8 cellular contexts compared by ENCODE assay signal in genomic region chr1:7616076-7616833, GRCh38.
DNase-seq lines count a peak whose midpoint lies in the region; ATAC-seq, FAIRE-seq and TF ChIP-seq lines count a peak whose summit lies in the region.

No MANE protein-coding gene starts in this region.

- DNase-seq in GM19239 (ENCODE audit: insufficient read length, low spot score) (peak; percentile 34), RPMI7951 (ENCODE audit: low read depth) (peak; percentile 42), endothelial cell (ENCODE audit: low spot score) (peak; percentile 74), SKM-1 treated with dmso at 0.1 percent for 144 hours (lab: John Stamatoyannopoulos, UW; ENCODE audit: unreplicated experiment) (no peak), T-helper 17 cell (no peak), DMS153 (lab: John Stamatoyannopoulos, UW) (no peak)

- TF ChIP-seq RAD21 in neural cell (conservative IDR thresholded peaks at IDR 0.05) = no peak

- no peak for TF ChIP-seq EP300 in neural cell (conservative IDR thresholded peaks at IDR 0.05; ENCODE audit: poor library complexity, severe bottlenecking)

- no peak for FAIRE-seq in GM19239 (lab: Jason Lieb, UNC)

- no peaks in the 10 kb centered on the region for H4K20me1 ChIP-seq in neural cell (ENCODE audit: insufficient read depth)

- no peak overlapping the region for H3K27ac ChIP-seq in neural cell (ENCODE audit: low read length)

- no peaks in the 10 kb centered on the region for H3K36me3 ChIP-seq in neural cell (ENCODE audit: insufficient read depth, low read length)

- H3K27ac Mint-ChIP-seq in endothelial cell (ENCODE audit: unreplicated experiment) (no peak overlapping the region), T-helper 17 cell (no peak overlapping the region)

- no peaks in the 10 kb centered on the region for H3K36me3 Mint-ChIP-seq in endothelial cell (ENCODE audit: low read depth, unreplicated experiment)
- peaks cover 2% of the 10 kb centered on the region for H3K36me3 Mint-ChIP-seq in T-helper 17 cell (ENCODE audit: low read depth)

- ATAC-seq in T-helper 17 cell (no peak), GM18517 (IDR thresholded peaks at IDR 0.05; ENCODE audit: unreplicated experiment) (no peak)

- no peaks in the 10 kb centered on the region for H3F3A ChIP-seq in neural cell (ENCODE audit: insufficient read depth, low read length, poor library complexity, severe bottlenecking)

- no peaks in the 10 kb centered on the region for H3K9me3 ChIP-seq in neural cell (ENCODE audit: low read length)
- no peaks in the 10 kb centered on the region for H3K9me3 ChIP-seq in T-helper 17 cell (ENCODE audit: control insufficient read depth, low read length, poor library complexity, severe bottlenecking)

- no peak overlapping the region for H3K4me3 ChIP-seq in neural cell (ENCODE audit: low read length)

- no peak overlapping the region for H2AFZ ChIP-seq in neural cell (ENCODE audit: low read depth, low read length)

- H3K4me1 Mint-ChIP-seq in endothelial cell (ENCODE audit: unreplicated experiment) = no peaks in the 10 kb centered on the region
- H3K4me1 Mint-ChIP-seq in T-helper 17 cell = no peaks in the 10 kb centered on the region

- no peaks in the 10 kb centered on the region for H3K9me2 ChIP-seq in neural cell (ENCODE audit: insufficient read depth, low read length)

- H3K27me3 Mint-ChIP-seq in endothelial cell (ENCODE audit: unreplicated experiment) (peaks cover 1% of the 10 kb centered on the region), T-helper 17 cell (peaks cover 42% of the 10 kb centered on the region)

- no peak overlapping the region for H3K4me2 ChIP-seq in neural cell (ENCODE audit: low read length)

- TF ChIP-seq CTCF in endothelial cell (IDR thresholded peaks at IDR 0.05; ENCODE audit: unreplicated experiment) (no peak), neural cell (IDR thresholded peaks at IDR 0.05; ENCODE audit: poor library complexity, severe bottlenecking) (no peak)

- no peaks in the 10 kb centered on the region for H3K27me3 ChIP-seq in neural cell (ENCODE audit: insufficient read depth, low read depth, low read length)

- no peaks in the 10 kb centered on the region for H3K9me3 Mint-ChIP-seq in endothelial cell (ENCODE audit: unreplicated experiment)

- H3K4me3 Mint-ChIP-seq in endothelial cell (ENCODE audit: unreplicated experiment) = no peak overlapping the region
- H3K4me3 Mint-ChIP-seq in T-helper 17 cell = no peak overlapping the region

- no peaks in the 10 kb centered on the region for H3K79me2 ChIP-seq in neural cell (replicated peaks; ENCODE audit: insufficient read depth, low read length)

- no peak overlapping the region for H3K9ac ChIP-seq in neural cell (ENCODE audit: low read length)

TF ChIP-seq in neural cell, 6 proteins besides CTCF, POLR2A, EP300 and RAD21:
- TF ChIP-seq SMC3 (conservative IDR thresholded peaks at IDR 0.05; ENCODE audit: poor library complexity) = no peak
- peak; percentile 73 for TF ChIP-seq REST (IDR thresholded peaks at IDR 0.05; ENCODE audit: borderline replicate concordance)
- TF ChIP-seq TAF1 (IDR thresholded peaks at IDR 0.05; ENCODE audit: low read depth) = no peak
TF ChIP-seq in neural cell: peak in this region for 1.

Comparison
In these comparisons a context has a peak if more than half of its experiments do, and no peak if none do; other contexts are left out.
1. DNase-seq: peak in GM19239 (single experiment), RPMI7951 (single experiment) and endothelial cell (single experiment); none in SKM-1 treated with dmso at 0.1 percent for 144 hours (single experiment), T-helper 17 cell (0 of 3) and DMS153 (single experiment).